ENCODE assay signal across 20 cellular contexts in the genomic region with DNA sequence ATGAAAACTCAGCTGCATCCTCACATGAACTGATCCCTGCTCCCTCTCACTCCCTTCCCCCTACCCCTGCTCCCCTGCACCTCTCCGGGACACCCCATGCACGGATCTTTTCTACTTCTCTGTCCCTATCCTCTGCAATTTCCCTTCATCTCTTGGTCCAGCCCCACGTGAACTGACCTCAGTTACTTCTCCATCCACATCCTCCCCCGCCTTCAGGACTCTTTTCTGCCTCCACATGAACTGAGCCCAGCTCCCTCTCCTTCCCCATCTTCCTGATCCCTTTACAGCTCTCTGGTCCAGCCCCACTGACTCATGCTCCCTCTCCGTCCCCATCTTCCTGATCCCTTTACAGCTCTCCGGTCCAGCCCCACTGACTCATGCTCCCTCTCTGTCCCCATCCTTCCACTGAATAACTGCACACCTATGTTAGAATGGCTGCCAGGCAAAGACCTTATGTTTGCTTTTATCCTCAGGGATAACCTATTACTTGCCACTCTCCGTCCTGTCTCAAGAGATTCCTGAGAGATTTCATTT. TPM values are rescaled to one million over a fixed set of nuclear protein-coding genes. Genes with fewer than 3 reads are reported as not detected.
DNase-seq lines count a peak whose midpoint lies in the region; ATAC-seq and TF ChIP-seq lines count a peak whose summit lies in the region.
"Had no signal": no experiment of that assay in that cellular context is flagged by ENCODE, and none has a peak within 500 bp of the region (broad histone marks: within the 10 kb centered on the region; RNA-seq: fewer than 3 reads in every experiment).

No MANE protein-coding gene starts in this region.

- H3K27me3 Mint-ChIP-seq in activated CD4-positive, alpha-beta T cell treated with anti-CD3 and anti-CD28 coated beads for 36 hours, result peaks cover 5% of the 10 kb centered on the region

- H3K36me3 ChIP-seq in RWPE2 (ENCODE audit: low read depth) (peaks cover 7% of the 10 kb centered on the region), prostate gland (no peaks in the 10 kb centered on the region)
- H3K36me3 ChIP-seq: SJCRH30 had no signal

- H3K4me1 ChIP-seq in RWPE2 (ENCODE audit: insufficient read depth, poor library complexity, severe bottlenecking) (peaks cover 2% of the 10 kb centered on the region), prostate gland (replicated peaks) (no peaks in the 10 kb centered on the region)
- H3K4me1 ChIP-seq: SJCRH30 had no signal

- no peak overlapping the region for H3K4me3 ChIP-seq in RWPE2 (ENCODE audit: severe bottlenecking)
- H3K4me3 ChIP-seq in prostate gland, result no peak overlapping the region
- H3K4me3 ChIP-seq: PC-9, SJCRH30 had no signal

- no peak for TF ChIP-seq POLR2A in prostate gland (IDR thresholded peaks at IDR 0.05)

- POLR2A ChIA-PET in activated CD4-positive, alpha-beta T cell treated with anti-CD3 and anti-CD28 coated beads for 36 hours (lab: Charles Lee), result no interaction called here

- peak; percentile 38 for DNase-seq in HCEC 1CT
- DNase-seq in RWPE2 (ENCODE audit: low spot score), result no peak
- DNase-seq in GDM1 (lab: John Stamatoyannopoulos, UW), result no peak
- no peak for DNase-seq in activated CD4-positive, alpha-beta T cell treated with anti-CD3 and anti-CD28 coated beads for 36 hours
- DNase-seq in prostate gland (ENCODE audit: low spot score), result no peak
- DNase-seq: ACHN; C1 segment of cervical spinal cord; CD8-positive, alpha-beta memory T cell; NCI-H1092; NCI-H1436 treated with DMSO at 0.1 percent for 48 hours; NCI-H2029 treated with DMSO at 0.1 percent for 48 hours; NCI-H2171; NCI-H526; PC-9; SJCRH30 had no signal

- peaks cover 2% of the 10 kb centered on the region for H3K4me1 Mint-ChIP-seq in activated CD4-positive, alpha-beta T cell treated with anti-CD3 and anti-CD28 coated beads for 36 hours

- no peak overlapping the region for H3K27ac Mint-ChIP-seq in activated CD4-positive, alpha-beta T cell treated with anti-CD3 and anti-CD28 coated beads for 36 hours
- H3K27ac Mint-ChIP-seq: CD8-positive, alpha-beta memory T cell had no signal

- 68% methylated on average over 7 of the region's 7 CpGs for WGBS in prostate gland

- H3K27me3 ChIP-seq in RWPE2 (ENCODE audit: insufficient read depth, poor library complexity, severe bottlenecking) (no peaks in the 10 kb centered on the region), prostate gland (replicated peaks; ENCODE audit: insufficient read depth) (no peaks in the 10 kb centered on the region)
- H3K27me3 ChIP-seq: SJCRH30 had no signal

- CTCF ChIA-PET in activated CD4-positive, alpha-beta T cell treated with anti-CD3 and anti-CD28 coated beads for 36 hours (lab: Charles Lee), result interaction anchor here (0.7 kb wide), 1 partner anchor 755 kb away, joined by 3 read pairs; no protein-coding TSS in a partner anchor

- H3K27ac ChIP-seq in RWPE2 (ENCODE audit: poor library complexity, severe bottlenecking) (no peak overlapping the region), prostate gland (no peak overlapping the region)
- H3K27ac ChIP-seq: KMS-11, PC-9, SJCRH30 had no signal

- no peak overlapping the region for H3K4me3 Mint-ChIP-seq in activated CD4-positive, alpha-beta T cell treated with anti-CD3 and anti-CD28 coated beads for 36 hours
- H3K4me3 Mint-ChIP-seq: CD8-positive, alpha-beta memory T cell had no signal

- H3K9me3 Mint-ChIP-seq in activated CD4-positive, alpha-beta T cell treated with anti-CD3 and anti-CD28 coated beads for 36 hours (ENCODE audit: low read depth), result no peaks in the 10 kb centered on the region
- H3K9me3 Mint-ChIP-seq: CD8-positive, alpha-beta memory T cell had no signal

- TF ChIP-seq CTCF in RWPE2 (IDR thresholded peaks at IDR 0.05; ENCODE audit: poor library complexity, severe bottlenecking) (no peak), prostate gland (IDR thresholded peaks at IDR 0.05) (no peak)

- intact Hi-C loops in activated CD4-positive, alpha-beta T cell treated with anti-CD3 and anti-CD28 coated beads for 36 hours (cut with DNase I, micrococcal nuclease), result no loop called here
- intact Hi-C loops in prostate gland (cut with DNase I), result no loop called here

- H3K36me3 Mint-ChIP-seq in activated CD4-positive, alpha-beta T cell treated with anti-CD3 and anti-CD28 coated beads for 36 hours (ENCODE audit: low read depth), result peaks cover 1% of the 10 kb centered on the region

- no peaks in the 10 kb centered on the region for H3K9me3 ChIP-seq in RWPE2 (ENCODE audit: severe bottlenecking)
- H3K9me3 ChIP-seq in prostate gland, result no peaks in the 10 kb centered on the region
- H3K9me3 ChIP-seq: SJCRH30 had no signal

- ATAC-seq in RWPE2 (ENCODE audit: low read depth) (peak; percentile 61; the same call in 2 of the 3 replicates), esophagus mucosa (peak; percentile 81), HG03025 (IDR thresholded peaks at IDR 0.05; ENCODE audit: low FRiP score, unreplicated experiment) (no peak)
- ATAC-seq in activated CD4-positive, alpha-beta T cell treated with anti-CD3 and anti-CD28 coated beads for 36 hours, result no peak
- ATAC-seq: HCT116 had no signal

RNA-seq across cellular contexts. Expression of gene CETN2, which starts 5.6 kb away (rescaled TPM):
- 32.4 TPM for total RNA-seq in esophagus mucosa
- 10 to 100 TPM; 11.2 to 13.1 TPM for total RNA-seq in activated CD4-positive, alpha-beta T cell treated with anti-CD3 and anti-CD28 coated beads for 36 hours
- 10 to 100 TPM; 33.6 to 39.8 TPM for total RNA-seq in prostate gland

RNA-seq across cellular contexts. Expression of gene NSDHL, which starts 6.0 kb away (rescaled TPM):
- 47.4 TPM for total RNA-seq in esophagus mucosa
- 10 to 100 TPM; 20.0 to 20.6 TPM for total RNA-seq in activated CD4-positive, alpha-beta T cell treated with anti-CD3 and anti-CD28 coated beads for 36 hours
- 10 to 100 TPM; 11.6 to 13.8 TPM for total RNA-seq in prostate gland

RNA-seq across cellular contexts. Expression of gene MAGEA6, which starts 55.4 kb away (rescaled TPM):
- total RNA-seq in esophagus mucosa, result not detected
- not detected for total RNA-seq in activated CD4-positive, alpha-beta T cell treated with anti-CD3 and anti-CD28 coated beads for 36 hours
- total RNA-seq in prostate gland, result 1 to 10 TPM in 1 of 2 donors, not detected in 1; 5.3 TPM
- total RNA-seq: CD8-positive, alpha-beta memory T cell; MCF 10A had no signal

Comparison
In these comparisons a context has a peak if more than half of its experiments do, and no peak if none do; other contexts are left out.
1. ATAC-seq: peak in RWPE2 (single experiment) and esophagus mucosa (single experiment); none in activated CD4-positive, alpha-beta T cell treated with anti-CD3 and anti-CD28 coated beads for 36 hours (single experiment) and HG03025 (single experiment).